ENCODE assay signal across 11 cellular contexts in the genomic region with DNA sequence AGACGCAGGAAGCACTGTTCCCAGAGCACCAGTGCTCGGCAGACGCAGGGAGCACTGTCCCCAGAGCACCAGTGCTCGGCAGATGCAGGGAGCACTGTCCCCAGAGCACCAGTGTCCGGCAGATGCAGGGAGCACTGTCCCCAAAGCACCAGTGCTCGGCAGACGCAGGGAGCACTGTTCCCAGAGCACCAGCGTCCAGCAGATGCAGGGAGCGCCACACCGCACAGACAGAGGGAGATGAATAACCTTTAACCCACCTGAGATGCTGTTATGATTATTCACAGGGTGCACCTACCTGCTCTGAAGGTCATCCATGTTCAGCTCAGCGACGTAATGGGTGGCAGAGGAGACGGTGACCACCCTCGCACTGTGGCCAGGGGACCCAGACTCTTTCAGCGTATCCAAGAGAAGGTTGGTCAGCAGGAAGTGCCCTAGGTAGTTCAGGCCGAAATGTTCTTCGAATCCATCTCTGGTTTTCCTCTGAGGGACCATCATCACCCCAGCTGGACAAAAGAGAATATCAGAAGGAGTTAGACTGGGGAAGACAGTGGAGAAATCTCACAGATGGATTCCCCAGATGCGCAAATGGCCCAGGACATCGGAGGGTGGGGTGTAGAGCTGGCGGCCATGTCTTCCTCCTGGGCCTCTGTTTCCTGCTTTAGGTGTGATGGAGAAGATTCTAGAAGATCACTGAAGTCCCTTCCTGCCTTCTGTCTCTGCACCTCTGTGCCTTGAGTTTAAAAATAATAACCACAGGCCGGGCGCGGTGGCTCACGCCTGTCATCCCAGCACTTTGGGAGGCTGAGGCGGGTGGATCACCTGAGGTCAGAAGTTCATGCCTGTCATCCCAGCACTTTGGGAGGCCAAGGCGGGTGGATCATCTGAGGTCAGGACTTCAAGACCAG.
"Had no signal": no experiment of that assay in that cellular context is flagged by ENCODE, and none has a peak within 500 bp of the region (broad histone marks: within the 10 kb centered on the region; RNA-seq: fewer than 3 reads in every experiment).

No MANE protein-coding gene starts in this region.

- FAIRE-seq: kidney had no signal

- DNase-seq: activated CD8-positive, alpha-beta memory T cell treated with anti-CD3 and anti-CD28 coated beads for 24 hours; activated naive CD4-positive, alpha-beta T cell treated with anti-CD3 and anti-CD28 coated beads for 36 hours; kidney; psoas muscle; sigmoid colon; stimulated activated CD4-positive, alpha-beta T cell treated with anti-CD3 and anti-CD28 coated beads, Interleukin-12 subunit alpha, Interleukin-12 subunit beta, amount 100 ng/mL, for 4 hours; stimulated activated CD8-positive, alpha-beta memory T cell treated with anti-CD3 and anti-CD28 coated beads, Interleukin-4, amount 100 ng/mL, for 48 hours; stomach; T-helper 17 cell had no signal

- H3K9me3 ChIP-seq: gastroesophageal sphincter, psoas muscle, sigmoid colon, stomach had no signal

- H3K27ac ChIP-seq: gastroesophageal sphincter, psoas muscle, sigmoid colon, stomach had no signal

- H3K27me3 ChIP-seq: gastroesophageal sphincter, sigmoid colon, stomach had no signal

- ATAC-seq: activated CD4-positive, CD25-positive, alpha-beta regulatory T cell treated with anti-CD3 and anti-CD28 coated beads, Interleukin-2, amount 50 U/mL, for 24 hours; gastroesophageal sphincter; psoas muscle; T-helper 17 cell had no signal

- H3K4me1 ChIP-seq: psoas muscle had no signal

- H3K4me3 ChIP-seq: gastroesophageal sphincter, psoas muscle, sigmoid colon, stomach had no signal
